In genomic region chr4:187501731-187502130, GRCh38 we compare ENCODE assay signal across 21 cellular contexts.
A peak's percentile ranks its signal among the peaks of the same experiment; 100 is the strongest.
DNase-seq lines count a peak whose midpoint lies in the region; TF ChIP-seq lines count a peak whose summit lies in the region.
"Had no signal": no experiment of that assay in that cellular context is flagged by ENCODE, and none has a peak within 500 bp of the region (broad histone marks: within the 10 kb centered on the region; RNA-seq: fewer than 3 reads in every experiment).

No MANE protein-coding gene starts in this region.

- no peak overlapping the region for H3K27ac ChIP-seq in ACC112 (ENCODE audit: low read depth, low read length)
- H3K27ac ChIP-seq in hepatocyte: no peak overlapping the region
- H3K27ac ChIP-seq: 22Rv1; A549; BLaER1 treated with 17β-estradiol and CSF1 and Interleukin-3, amounts not matched to agents 10 nM and 100 nM had no signal

- no peaks in the 10 kb centered on the region for H4K20me1 ChIP-seq in hepatocyte (ENCODE audit: insufficient read depth, poor library complexity, severe bottlenecking)
- H4K20me1 ChIP-seq: BLaER1 treated with 17β-estradiol and CSF1 and Interleukin-3, amounts not matched to agents 10 nM and 100 nM had no signal

- H3K27me3 Mint-ChIP-seq in HFFc6 (ENCODE audit: insufficient read depth): peaks cover 1% of the 10 kb centered on the region
- H3K27me3 Mint-ChIP-seq: B cell, IgD-negative memory B cell had no signal

- 0 out of 2 replicates have a peak overlapping the region, but pooled peaks have one; percentile 8 for H3K4me3 Mint-ChIP-seq in HFFc6
- H3K4me3 Mint-ChIP-seq: B cell; CD8-positive, alpha-beta T cell had no signal

- no peaks in the 10 kb centered on the region for H3K9me2 ChIP-seq in hepatocyte (replicated peaks; ENCODE audit: insufficient read depth)

- TF ChIP-seq CTCF in HFFc6 (IDR thresholded peaks at IDR 0.05) (no peak), hepatocyte (IDR thresholded peaks at IDR 0.05; ENCODE audit: poor library complexity) (no peak)

- no peaks in the 10 kb centered on the region for H3K4me1 ChIP-seq in ACC112 (ENCODE audit: control insufficient read depth, insufficient read depth, low read length, unreplicated experiment)
- peaks cover 4% of the 10 kb centered on the region for H3K4me1 ChIP-seq in hepatocyte (ENCODE audit: insufficient read depth)
- H3K4me1 ChIP-seq: A549 had no signal

- no peaks in the 10 kb centered on the region for H3K79me2 ChIP-seq in ACC112 (ENCODE audit: control insufficient read depth, insufficient read depth, low read length, unreplicated experiment)
- H3K79me2 ChIP-seq in hepatocyte: peaks cover 40% of the 10 kb centered on the region

- H3K36me3 ChIP-seq in ACC112 (ENCODE audit: insufficient read depth, low read length) (no peaks in the 10 kb centered on the region), hepatocyte (replicated peaks; ENCODE audit: insufficient read depth, low read depth) (no peaks in the 10 kb centered on the region)
- H3K36me3 ChIP-seq: BLaER1 treated with 17β-estradiol and CSF1 and Interleukin-3, amounts not matched to agents 10 nM and 100 nM had no signal

- POLR2A ChIA-PET in HEK293T (lab: Yijun Ruan, JAX): no interaction called here

- H2AFZ ChIP-seq in ACC112 (ENCODE audit: low read length, unreplicated experiment) (peak overlapping the region; percentile 12), hepatocyte (no peak overlapping the region)

- peaks cover 10% of the 10 kb centered on the region for H3K4me1 Mint-ChIP-seq in HFFc6 (ENCODE audit: low read depth)
- H3K4me1 Mint-ChIP-seq: B cell, IgD-negative memory B cell had no signal

- H3K36me3 Mint-ChIP-seq in HFFc6 (ENCODE audit: low read depth): peaks cover 4% of the 10 kb centered on the region; the same call in 1 of the 2 replicates
- H3K36me3 Mint-ChIP-seq: CD8-positive, alpha-beta T cell; IgD-negative memory B cell had no signal

- H3K27me3 ChIP-seq in ACC112 (ENCODE audit: insufficient read depth, low read length): no peaks in the 10 kb centered on the region
- no peaks in the 10 kb centered on the region for H3K27me3 ChIP-seq in hepatocyte
- H3K27me3 ChIP-seq: BLaER1 treated with 17β-estradiol and CSF1 and Interleukin-3, amounts not matched to agents 10 nM and 100 nM had no signal

- H3K4me2 ChIP-seq in hepatocyte: peak overlapping the region; percentile 24
- H3K4me2 ChIP-seq: A549; BLaER1 treated with 17β-estradiol and CSF1 and Interleukin-3, amounts not matched to agents 10 nM and 100 nM had no signal

- peaks cover 5% of the 10 kb centered on the region; the same call in 1 of the 2 replicates for H3K9me3 Mint-ChIP-seq in HFFc6

- CTCF ChIA-PET in HEK293T (lab: Yijun Ruan, JAX): no interaction called here

- WGBS in hepatocyte (ENCODE audit: low lambda C conversion rate, missing lambda C conversion rate): 88% methylated on average over 8 of the region's 8 CpGs

- no peak overlapping the region for H3K4me3 ChIP-seq in ACC112 (ENCODE audit: low read depth, low read length)
- no peak overlapping the region for H3K4me3 ChIP-seq in hepatocyte
- H3K4me3 ChIP-seq: A549; BLaER1 treated with 17β-estradiol and CSF1 and Interleukin-3, amounts not matched to agents 10 nM and 100 nM had no signal

- H3K27ac Mint-ChIP-seq in HFFc6: no peak overlapping the region
- H3K27ac Mint-ChIP-seq: B cell; CD8-positive, alpha-beta T cell; IgD-negative memory B cell had no signal

- no peak for DNase-seq in HFFc6
- DNase-seq in cerebellum (ENCODE audit: low spot score): peak; percentile 86
- DNase-seq in hepatocyte (ENCODE audit: low spot score): no peak
- DNase-seq in HEK293T (ENCODE audit: extremely low spot score): no peak
- no peak for DNase-seq in activated CD4-positive, alpha-beta T cell treated with anti-CD3 and anti-CD28 coated beads for 1 hour
- no peak for DNase-seq in D341Med (ENCODE audit: low spot score)
- no peak for DNase-seq in activated gamma-delta T cell (lab: John Stamatoyannopoulos, UW)
- DNase-seq: Calu3; CD8-positive, alpha-beta T cell; DMS 273 treated with DMSO at 0.1 percent for 48 hours; DMS53; DND-41; EL; GOT3; H7 had no signal

- no peaks in the 10 kb centered on the region for H3K9me3 ChIP-seq in hepatocyte (ENCODE audit: low read depth)
- H3K9me3 ChIP-seq: A549 had no signal

TF ChIP-seq in HEK293T, 16 proteins besides CTCF, POLR2A, EP300 and RAD21:
- TF ChIP-seq BHLHE40 (IDR thresholded peaks at IDR 0.05; ENCODE audit: borderline replicate concordance) (no peak), HDGF (IDR thresholded peaks at IDR 0.05; ENCODE audit: borderline replicate concordance) (no peak), ELF4 (IDR thresholded peaks at IDR 0.05) (no peak), FOXK2 (IDR thresholded peaks at IDR 0.05) (no peak), NFRKB (IDR thresholded peaks at IDR 0.05) (no peak), FOXA1 (IDR thresholded peaks at IDR 0.05) (no peak), FOXM1 (IDR thresholded peaks at IDR 0.05; ENCODE audit: borderline replicate concordance) (no peak), SUZ12 (IDR thresholded peaks at IDR 0.05) (no peak), ZNF384 (IDR thresholded peaks at IDR 0.05) (no peak), LEF1 (IDR thresholded peaks at IDR 0.05; ENCODE audit: borderline replicate concordance) (no peak), CTBP1 (IDR thresholded peaks at IDR 0.05; ENCODE audit: borderline replicate concordance) (no peak), PKNOX1 (IDR thresholded peaks at IDR 0.05) (no peak), L3MBTL2 (conservative IDR thresholded peaks at IDR 0.05) (no peak), ARNT (IDR thresholded peaks at IDR 0.05) (no peak), SP1 (IDR thresholded peaks at IDR 0.05) (no peak), TARDBP (IDR thresholded peaks at IDR 0.05) (no peak)
